ENCODE assay signal across 20 cellular contexts in the genomic region with DNA sequence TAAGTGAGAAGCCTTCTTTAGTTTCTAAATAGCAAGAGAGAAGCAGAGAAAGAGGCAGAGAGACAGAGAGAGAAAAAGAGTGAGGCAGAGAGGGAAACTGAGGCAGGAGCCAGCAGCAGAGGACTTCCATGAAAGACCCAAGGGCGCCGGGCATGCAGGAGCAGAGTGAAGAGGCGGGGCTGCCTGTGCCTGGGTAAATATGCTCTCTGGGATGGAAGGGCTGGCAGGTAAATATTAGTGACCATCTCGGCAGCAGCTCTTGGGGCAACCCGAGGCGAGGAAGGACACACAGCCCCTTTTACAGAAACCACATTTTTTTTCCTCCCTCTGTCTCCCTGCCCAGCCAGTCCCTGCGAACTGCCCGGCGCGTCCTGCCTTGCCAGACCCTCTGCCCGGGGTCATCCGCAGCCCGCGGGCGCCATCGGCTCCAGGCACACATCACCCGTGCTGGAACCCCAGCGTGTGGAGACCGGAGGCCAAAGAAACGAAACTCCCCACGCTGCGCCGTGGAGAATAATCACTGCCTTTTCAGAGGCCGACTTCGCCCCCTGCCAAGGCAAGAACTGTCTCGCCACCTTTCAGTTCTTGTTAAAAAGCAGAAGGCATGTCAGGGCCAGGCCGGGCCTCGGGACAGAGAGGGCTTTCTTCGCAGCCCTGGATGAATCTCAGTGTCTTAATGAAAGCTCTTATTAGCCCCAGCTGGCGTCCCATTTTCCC.
DNase-seq lines count a peak whose midpoint lies in the region; ATAC-seq and TF ChIP-seq lines count a peak whose summit lies in the region.
"Had no signal": no experiment of that assay in that cellular context is flagged by ENCODE, and none has a peak within 500 bp of the region (broad histone marks: within the 10 kb centered on the region; RNA-seq: fewer than 3 reads in every experiment).

No MANE protein-coding gene starts in this region.

- WGBS in right cardiac atrium, result 82% methylated on average over 30 of the region's 30 CpGs
- 62 to 77% methylated on average over 30 of the region's 30 CpGs for WGBS in sigmoid colon, 2 donors

- no peaks in the 10 kb centered on the region for H3K4me1 Mint-ChIP-seq in activated naive CD8-positive, alpha-beta T cell treated with anti-CD3 and anti-CD28 coated beads, Interleukin-2, amount 50 U/mL, for 24 hours
- H3K4me1 Mint-ChIP-seq: activated T-helper 17 cell treated with anti-CD3 and anti-CD28 coated beads, Interleukin-2, amount 50 U/mL, for 72 hours had no signal

- no peak for TF ChIP-seq CTCF in sigmoid colon (IDR thresholded peaks at IDR 0.05)

- no peak for TF ChIP-seq POLR2A in sigmoid colon (IDR thresholded peaks at IDR 0.05)

- H3K27ac ChIP-seq in right cardiac atrium (ENCODE audit: low read length) (no peak overlapping the region), sigmoid colon (peak overlapping the region in 3 of 4 donors; percentile 26 to 53 (median 48))
- H3K27ac ChIP-seq: adrenal gland had no signal

- H3K27me3 Mint-ChIP-seq in activated naive CD8-positive, alpha-beta T cell treated with anti-CD3 and anti-CD28 coated beads, Interleukin-2, amount 50 U/mL, for 24 hours, result peaks cover 17% of the 10 kb centered on the region

- TF ChIP-seq EP300 in sigmoid colon (IDR thresholded peaks at IDR 0.05), result no peak

- no peak overlapping the region for H3K27ac Mint-ChIP-seq in activated naive CD8-positive, alpha-beta T cell treated with anti-CD3 and anti-CD28 coated beads, Interleukin-2, amount 50 U/mL, for 24 hours
- H3K27ac Mint-ChIP-seq: activated T-helper 17 cell treated with anti-CD3 and anti-CD28 coated beads, Interleukin-2, amount 50 U/mL, for 72 hours; CD8-positive, alpha-beta T cell; natural killer cell treated with Interleukin-12 subunit alpha and Interleukin-12 subunit beta and Interleukin-15 and Interleukin-18, amount 100 ng/mL, for 72 hours had no signal

- H3K36me3 Mint-ChIP-seq in activated naive CD8-positive, alpha-beta T cell treated with anti-CD3 and anti-CD28 coated beads, Interleukin-2, amount 50 U/mL, for 24 hours (ENCODE audit: low read depth), result no peaks in the 10 kb centered on the region
- H3K36me3 Mint-ChIP-seq: CD8-positive, alpha-beta T cell had no signal

- intact Hi-C loops in right cardiac atrium (cut with DNase I) (no loop called here), sigmoid colon (cut with DNase I) (no loop called here)

- H3K27me3 ChIP-seq in right cardiac atrium (ENCODE audit: control insufficient read depth, insufficient read depth) (no peaks in the 10 kb centered on the region), sigmoid colon (no peaks in the 10 kb centered on the region)
- H3K27me3 ChIP-seq: adrenal gland had no signal

- peak; percentile 19 for DNase-seq in NCI-H146 (lab: John Stamatoyannopoulos, UW)
- no peak for DNase-seq in NCI-H146 treated with DMSO at 0.1 percent for 48 hours (lab: John Stamatoyannopoulos, UW; ENCODE audit: unreplicated experiment)
- peak; percentile 14 for DNase-seq in astrocyte of the hippocampus (ENCODE audit: low read depth, low spot score)
- peak in 2 of 3 donors; percentile 58 to 67 for DNase-seq in right cardiac atrium
- DNase-seq in sigmoid colon, result peak; percentile 62
- no peak for DNase-seq in stimulated activated CD4-positive, alpha-beta T cell treated with anti-CD3 and anti-CD28 coated beads, Interleukin-4, amount 100 ng/mL, for 24 hours
- no peak for DNase-seq in NCI-H774 (lab: John Stamatoyannopoulos, UW)
- no peak for DNase-seq in activated naive CD8-positive, alpha-beta T cell treated with anti-CD3 and anti-CD28 coated beads, Interleukin-2, amount 50 U/mL, for 24 hours
- DNase-seq: adrenal gland; CD8-positive, alpha-beta T cell; effector CD8-positive, alpha-beta T cell; GOT3; NCI-H2029; NCI-H524 treated with DMSO at 0.1 percent for 48 hours; stimulated activated CD4-positive, alpha-beta T cell treated with anti-CD3 and anti-CD28 coated beads, Interleukin-2, amount 100 ng/mL, for 48 hours; stimulated activated CD8-positive, alpha-beta memory T cell treated with anti-CD3 and anti-CD28 coated beads, Interleukin-4, amount 100 ng/mL, for 48 hours had no signal

- H3K4me3 ChIP-seq in right cardiac atrium (ENCODE audit: low read length) (no peak overlapping the region), sigmoid colon (no peak overlapping the region)
- H3K4me3 ChIP-seq: adrenal gland, lung had no signal

- no peaks in the 10 kb centered on the region for H3K36me3 ChIP-seq in sigmoid colon
- H3K36me3 ChIP-seq: adrenal gland had no signal

- H3K9me3 Mint-ChIP-seq in activated naive CD8-positive, alpha-beta T cell treated with anti-CD3 and anti-CD28 coated beads, Interleukin-2, amount 50 U/mL, for 24 hours, result peaks cover 9% of the 10 kb centered on the region
- H3K9me3 Mint-ChIP-seq: natural killer cell treated with Interleukin-12 subunit alpha and Interleukin-12 subunit beta and Interleukin-15 and Interleukin-18, amount 100 ng/mL, for 72 hours had no signal

- no peak for ATAC-seq in right cardiac atrium
- no peak for ATAC-seq in activated naive CD8-positive, alpha-beta T cell treated with anti-CD3 and anti-CD28 coated beads, Interleukin-2, amount 50 U/mL, for 24 hours
- ATAC-seq: activated T-helper 17 cell treated with anti-CD3 and anti-CD28 coated beads, Interleukin-2, amount 50 U/mL, for 72 hours; CD8-positive, alpha-beta T cell; natural killer cell treated with Interleukin-12 subunit alpha and Interleukin-12 subunit beta and Interleukin-15 and Interleukin-18, amount 100 ng/mL, for 72 hours; sciatic nerve had no signal

- H3K4me1 ChIP-seq in right cardiac atrium (ENCODE audit: control insufficient read depth, insufficient read depth, low read length), result peaks cover 4% of the 10 kb centered on the region
- peaks cover 0 to 32% (median 18%) of the 10 kb centered on the region in 4 donors for H3K4me1 ChIP-seq in sigmoid colon
- H3K4me1 ChIP-seq: adrenal gland had no signal

- H3K4me3 Mint-ChIP-seq in activated naive CD8-positive, alpha-beta T cell treated with anti-CD3 and anti-CD28 coated beads, Interleukin-2, amount 50 U/mL, for 24 hours, result no peak overlapping the region
- H3K4me3 Mint-ChIP-seq: activated T-helper 17 cell treated with anti-CD3 and anti-CD28 coated beads, Interleukin-2, amount 50 U/mL, for 72 hours; CD8-positive, alpha-beta T cell; natural killer cell treated with Interleukin-12 subunit alpha and Interleukin-12 subunit beta and Interleukin-15 and Interleukin-18, amount 100 ng/mL, for 72 hours had no signal

- no peaks in the 10 kb centered on the region for H3K9me3 ChIP-seq in right cardiac atrium (ENCODE audit: control insufficient read depth, low read length)
- H3K9me3 ChIP-seq in sigmoid colon, result peaks cover 0 to 4% (median under 1%) of the 10 kb centered on the region in 4 donors
- H3K9me3 ChIP-seq: adrenal gland had no signal

Comparison
In these comparisons a context has a peak if more than half of its experiments do, and no peak if none do; other contexts are left out.
1. DNase-seq: peak in NCI-H146 (single experiment), astrocyte of the hippocampus (single experiment), right cardiac atrium (2 of 3) and sigmoid colon (single experiment); none in NCI-H146 treated with DMSO at 0.1 percent for 48 hours (single experiment), stimulated activated CD4-positive, alpha-beta T cell treated with anti-CD3 and anti-CD28 coated beads, Interleukin-4, amount 100 ng/mL, for 24 hours (single experiment), NCI-H774 (single experiment) and activated naive CD8-positive, alpha-beta T cell treated with anti-CD3 and anti-CD28 coated beads, Interleukin-2, amount 50 U/mL, for 24 hours (single experiment).